ENCODE assay signal across 24 cellular contexts in the genomic region with DNA sequence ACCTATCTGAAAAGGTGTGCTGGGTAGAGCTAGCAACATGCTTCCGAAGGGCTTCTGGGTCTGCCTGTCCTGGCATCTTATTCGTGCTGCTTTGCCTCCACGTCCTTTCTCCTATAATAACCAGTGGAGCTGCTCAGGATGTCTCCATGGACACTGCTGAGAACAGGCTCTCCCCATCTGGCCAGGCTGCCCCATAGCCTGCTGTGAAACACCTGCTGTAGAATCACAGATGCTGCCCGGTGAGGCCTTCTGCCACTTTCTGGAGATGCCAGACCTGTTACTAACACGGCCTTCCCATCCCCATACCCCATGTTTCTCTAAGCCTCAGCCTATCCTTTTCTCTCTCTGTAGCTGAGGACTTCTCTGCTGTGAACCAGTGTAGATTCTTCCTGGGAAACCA.
"Had no signal": no experiment of that assay in that cellular context is flagged by ENCODE, and none has a peak within 500 bp of the region (broad histone marks: within the 10 kb centered on the region; RNA-seq: fewer than 3 reads in every experiment).

No MANE protein-coding gene starts in this region.

- H3K27me3 ChIP-seq: breast epithelium, gastroesophageal sphincter had no signal

- H3K4me1 Mint-ChIP-seq: activated naive CD8-positive, alpha-beta T cell treated with anti-CD3 and anti-CD28 coated beads for 36 hours; central memory CD8-positive, alpha-beta T cell; memory B cell; stimulated activated effector memory CD8-positive, alpha-beta T cell treated with anti-CD3 and anti-CD28 coated beads, Interleukin-12 subunit alpha, Interleukin-12 subunit beta, amount 100 ng/mL, for 72 hours; stimulated activated naive CD8-positive, alpha-beta T cell treated with anti-CD3 and anti-CD28 coated beads, Interleukin-15, amount 100 ng/mL, for 72 hours had no signal

- ATAC-seq: activated CD4-positive, CD25-positive, alpha-beta regulatory T cell treated with anti-CD3 and anti-CD28 coated beads, Interleukin-2, amount 50 U/mL, for 24 hours; activated T-cell treated with anti-CD3 and anti-CD28 coated beads, Interleukin-2, amount 50 U/mL, for 4 hours; heart left ventricle; left colon; sciatic nerve; stimulated activated effector memory CD8-positive, alpha-beta T cell treated with anti-CD3 and anti-CD28 coated beads, Interleukin-12 subunit alpha, Interleukin-12 subunit beta, amount 100 ng/mL, for 72 hours; stimulated activated naive CD8-positive, alpha-beta T cell treated with anti-CD3 and anti-CD28 coated beads, Interleukin-15, amount 100 ng/mL, for 72 hours had no signal

- H3K36me3 Mint-ChIP-seq: activated naive CD8-positive, alpha-beta T cell treated with anti-CD3 and anti-CD28 coated beads for 36 hours; memory B cell; stimulated activated effector memory CD8-positive, alpha-beta T cell treated with anti-CD3 and anti-CD28 coated beads, Interleukin-12 subunit alpha, Interleukin-12 subunit beta, amount 100 ng/mL, for 72 hours had no signal

- H3K9me3 ChIP-seq: breast epithelium, esophagus squamous epithelium, gastroesophageal sphincter, heart left ventricle, neutrophil, tibial artery had no signal

- H3K4me3 ChIP-seq: breast epithelium, esophagus squamous epithelium, gastroesophageal sphincter, heart left ventricle, tibial artery had no signal

- H3K27me3 Mint-ChIP-seq: activated naive CD8-positive, alpha-beta T cell treated with anti-CD3 and anti-CD28 coated beads for 36 hours had no signal

- DNase-seq: activated CD4-positive, alpha-beta T cell treated with anti-CD3 and anti-CD28 coated beads, Interleukin-2, amount 50 U/mL, for 1 hour; activated CD8-positive, alpha-beta memory T cell treated with anti-CD3 and anti-CD28 coated beads, Interleukin-2, amount 50 U/mL, for 48 hours; activated naive CD4-positive, alpha-beta T cell treated with Interleukin-2 at 50 U/mL for 16 hours; activated naive CD8-positive, alpha-beta T cell treated with anti-CD3 and anti-CD28 coated beads for 36 hours; activated T-cell treated with anti-CD3 and anti-CD28 coated beads, Interleukin-2, amount 50 U/mL, for 4 hours; cortex of kidney; endodermal cell; esophagus squamous epithelium; heart left ventricle; left colon; small intestine; stimulated activated CD4-positive, alpha-beta T cell treated with anti-CD3 and anti-CD28 coated beads, Interleukin-2, amount 100 ng/mL, for 24 hours; stimulated activated naive CD8-positive, alpha-beta T cell treated with anti-CD3 and anti-CD28 coated beads, Interleukin-15, amount 100 ng/mL, for 72 hours; tibial artery had no signal

- H3K36me3 ChIP-seq: breast epithelium, esophagus squamous epithelium, gastroesophageal sphincter, heart left ventricle, neutrophil, tibial artery had no signal

- H3K9me3 Mint-ChIP-seq: activated naive CD8-positive, alpha-beta T cell treated with anti-CD3 and anti-CD28 coated beads for 36 hours; activated T-cell treated with anti-CD3 and anti-CD28 coated beads, Interleukin-2, amount 50 U/mL, for 4 hours; activated T-helper 2 cell treated with anti-CD3 and anti-CD28 coated beads, Interferon-gamma antibody, Interleukin-2, Interleukin-4, amounts not matched to agents 10 μg/mL and 5 μg/mL and 100 μg/mL, durations not matched to agents 14 hours and 24 hours and 36 hours; central memory CD8-positive, alpha-beta T cell; endodermal cell; memory B cell; nephron; stimulated activated effector memory CD8-positive, alpha-beta T cell treated with anti-CD3 and anti-CD28 coated beads, Interleukin-12 subunit alpha, Interleukin-12 subunit beta, amount 100 ng/mL, for 72 hours; stimulated activated naive CD8-positive, alpha-beta T cell treated with anti-CD3 and anti-CD28 coated beads, Interleukin-15, amount 100 ng/mL, for 72 hours had no signal

- H3K27ac Mint-ChIP-seq: activated naive CD8-positive, alpha-beta T cell treated with anti-CD3 and anti-CD28 coated beads for 36 hours; activated T-helper 2 cell treated with anti-CD3 and anti-CD28 coated beads, Interferon-gamma antibody, Interleukin-2, Interleukin-4, amounts not matched to agents 10 μg/mL and 5 μg/mL and 100 μg/mL, durations not matched to agents 14 hours and 24 hours and 36 hours; endodermal cell; memory B cell; nephron; stimulated activated effector memory CD8-positive, alpha-beta T cell treated with anti-CD3 and anti-CD28 coated beads, Interleukin-12 subunit alpha, Interleukin-12 subunit beta, amount 100 ng/mL, for 72 hours; stimulated activated naive CD8-positive, alpha-beta T cell treated with anti-CD3 and anti-CD28 coated beads, Interleukin-15, amount 100 ng/mL, for 72 hours had no signal

- H3K4me3 Mint-ChIP-seq: activated naive CD8-positive, alpha-beta T cell treated with anti-CD3 and anti-CD28 coated beads for 36 hours; activated T-cell treated with anti-CD3 and anti-CD28 coated beads, Interleukin-2, amount 50 U/mL, for 4 hours; central memory CD8-positive, alpha-beta T cell; endodermal cell; memory B cell; nephron; stimulated activated effector memory CD8-positive, alpha-beta T cell treated with anti-CD3 and anti-CD28 coated beads, Interleukin-12 subunit alpha, Interleukin-12 subunit beta, amount 100 ng/mL, for 72 hours; stimulated activated naive CD8-positive, alpha-beta T cell treated with anti-CD3 and anti-CD28 coated beads, Interleukin-15, amount 100 ng/mL, for 72 hours had no signal
